9 cellular contexts compared by ENCODE assay signal in genomic region chr17:44599298-44600175, GRCh38. TPM values are rescaled to one million over a fixed set of nuclear protein-coding genes. Genes with fewer than 3 reads are reported as not detected.
DNase-seq lines count a peak whose midpoint lies in the region; ATAC-seq, FAIRE-seq and TF ChIP-seq lines count a peak whose summit lies in the region.
"Had no signal": no experiment of that assay in that cellular context is flagged by ENCODE, and none has a peak within 500 bp of the region (broad histone marks: within the 10 kb centered on the region; RNA-seq: fewer than 3 reads in every experiment).

No MANE protein-coding gene starts in this region.

- no peak overlapping the region for H2BK5ac ChIP-seq in H1 (ENCODE audit: low read depth, low read length)

- H4K5ac ChIP-seq in H1 (ENCODE audit: insufficient read length, low read depth, low read length), result no peak overlapping the region

- peak overlapping the region; percentile 84; the same call in 1 of the 2 replicates for H2BK12ac ChIP-seq in H1 (ENCODE audit: low read depth, low read length)

- H3K9me3 Mint-ChIP-seq in neural crest cell, result no peaks in the 10 kb centered on the region
- H3K9me3 Mint-ChIP-seq in T-helper 2 cell treated with Interferon-gamma antibody and Interleukin-4, amounts not matched to agents 5 μg/mL and 100 μg/mL, for 36 hours, result no peaks in the 10 kb centered on the region
- no peaks in the 10 kb centered on the region for H3K9me3 Mint-ChIP-seq in activated T-cell treated with anti-CD3 and anti-CD28 coated beads, Interleukin-2, amount 50 U/mL, for 4 hours

- H4K20me1 ChIP-seq in H1 (replicated peaks in 1 of 2; ENCODE audit: control insufficient read depth in 1 of 2, insufficient read depth in 2 of 2, low read length in 2 of 2), result no peaks in the 10 kb centered on the region

- no peak overlapping the region for H2BK15ac ChIP-seq in H1 (ENCODE audit: low read length)

- H3K36me3 Mint-ChIP-seq in neural crest cell (ENCODE audit: low read depth), result no peaks in the 10 kb centered on the region
- no peaks in the 10 kb centered on the region for H3K36me3 Mint-ChIP-seq in T-helper 2 cell treated with Interferon-gamma antibody and Interleukin-4, amounts not matched to agents 5 μg/mL and 100 μg/mL, for 36 hours (ENCODE audit: low read depth)
- no peaks in the 10 kb centered on the region for H3K36me3 Mint-ChIP-seq in activated T-cell treated with anti-CD3 and anti-CD28 coated beads, Interleukin-2, amount 50 U/mL, for 4 hours (ENCODE audit: insufficient read depth)

- no peak overlapping the region for H3K9ac ChIP-seq in H1 (replicated peaks in 1 of 4; ENCODE audit: extremely low read depth in 1 of 4, low read depth in 3 of 4, low read length in 3 of 4)

- WGBS in H1 (ENCODE audit: extremely low coverage in 1 of 2, insufficient coverage in 1 of 2, insufficient read length in 1 of 2, insufficient replicate concordance in 2 of 2, low coverage in 1 of 2, low lambda C conversion rate in 2 of 2, missing lambda C conversion rate in 1 of 2), 2 experiments, result 59% methylated on average over 9 of the region's 9 CpGs; no CpG with 5 or more reads in 1 of the 2 experiments

- TF ChIP-seq RAD21 in H1 (IDR thresholded peaks at IDR 0.05 in 1 of 2, conservative IDR thresholded peaks at IDR 0.05 in 1 of 2; ENCODE audit: low read depth in 2 of 2, low read length in 2 of 2), result no peak

- H2BK120ac ChIP-seq in H1 (replicated peaks; ENCODE audit: low read depth, low read length), result no peak overlapping the region

- H2BK20ac ChIP-seq in H1 (ENCODE audit: low read length), result peak overlapping the region; percentile 86; the same call in 1 of the 2 replicates

- H3K23ac ChIP-seq in H1 (ENCODE audit: insufficient read length), result no peak overlapping the region

- H3K4me2 ChIP-seq in H1 (ENCODE audit: insufficient read depth in 1 of 2, low read depth in 2 of 2, low read length in 2 of 2), result peak overlapping the region; percentile 3 to 24; a peak in 1 of 4 replicates

- no peaks in the 10 kb centered on the region for H3K79me2 ChIP-seq in H1 (ENCODE audit: control insufficient read depth in 1 of 2, insufficient read depth in 2 of 2, low read length in 2 of 2)

- H3K27ac ChIP-seq in H1 (ENCODE audit: low read depth, low read length), result no peak overlapping the region

- POLR2A ChIA-PET in H1 (lab: Charles Lee; ENCODE audit: partially characterized antibody), result interaction anchor here (1.1 to 1.4 kb wide), 3 partner anchors 9 to 42 kb away, joined by 3 to 8 read pairs (median 3); partner anchors contain the start of gene FZD2

- H3K9me3 ChIP-seq in MG63, result no peaks in the 10 kb centered on the region
- H3K9me3 ChIP-seq in H1 (ENCODE audit: insufficient read depth in 2 of 2, low read depth in 1 of 2, low read length in 1 of 2), result no peaks in the 10 kb centered on the region

- peak; percentile 75 for DNase-seq in AG10803 (ENCODE audit: low read depth)
- peak; percentile 99 for DNase-seq in MG63
- no peak for DNase-seq in H1 (ENCODE audit: low read depth in 1 of 2, low spot score in 2 of 2)
- DNase-seq in neural crest cell (ENCODE audit: low read depth, low spot score), result no peak
- no peak for DNase-seq in T-helper 2 cell treated with Interferon-gamma antibody and Interleukin-4, amounts not matched to agents 5 μg/mL and 100 μg/mL, for 36 hours (ENCODE audit: low spot score)
- DNase-seq in activated T-cell treated with anti-CD3 and anti-CD28 coated beads, Interleukin-2, amount 50 U/mL, for 4 hours, result no peak
- no peak for DNase-seq in occipital lobe (lab: John Stamatoyannopoulos, UW)
- DNase-seq: activated CD4-positive, alpha-beta T cell treated with anti-CD3 and anti-CD28 coated beads for 1 hour had no signal

- H3K4me3 ChIP-seq in AG10803 (ENCODE audit: low read length) (no peak overlapping the region), MG63 (no peak overlapping the region), H1 (ENCODE audit: extremely low read depth in 1 of 4, insufficient read depth in 2 of 4, low read depth in 3 of 4, low read length in 4 of 4) (no peak overlapping the region)

- H3K27me3 Mint-ChIP-seq in neural crest cell (ENCODE audit: low read depth), result no peaks in the 10 kb centered on the region
- H3K27me3 Mint-ChIP-seq in T-helper 2 cell treated with Interferon-gamma antibody and Interleukin-4, amounts not matched to agents 5 μg/mL and 100 μg/mL, for 36 hours (ENCODE audit: low read depth), result peaks cover 8% of the 10 kb centered on the region
- H3K27me3 Mint-ChIP-seq in activated T-cell treated with anti-CD3 and anti-CD28 coated beads, Interleukin-2, amount 50 U/mL, for 4 hours (ENCODE audit: low read depth), result peaks cover 22% of the 10 kb centered on the region

- H4K91ac ChIP-seq in H1 (replicated peaks; ENCODE audit: insufficient read length, low read length), result peak overlapping the region; percentile 47

- FAIRE-seq in H1 (lab: Jason Lieb, UNC), result no peak

- no peak overlapping the region for H4K8ac ChIP-seq in H1 (ENCODE audit: extremely low read depth, insufficient read depth, low read length)

- peak in 1 of 2 experiments; percentile 67; a peak in 1 of 3 replicates for TF ChIP-seq EP300 in H1 (IDR thresholded peaks at IDR 0.05; ENCODE audit: borderline replicate concordance in 1 of 2, low read depth in 2 of 2, low read length in 2 of 2)

- TF ChIP-seq CTCF in AG10803 (conservative IDR thresholded peaks at IDR 0.05; ENCODE audit: low read length) (no peak), H1 (IDR thresholded peaks at IDR 0.05; ENCODE audit: control extremely low read depth in 1 of 3, insufficient read depth in 1 of 3, low read depth in 1 of 3, low read length in 3 of 3) (no peak), neural crest cell (conservative IDR thresholded peaks at IDR 0.05) (no peak)

- no peak for ATAC-seq in GM21360 (IDR thresholded peaks at IDR 0.05; ENCODE audit: unreplicated experiment)
- ATAC-seq in activated T-cell treated with anti-CD3 and anti-CD28 coated beads, Interleukin-2, amount 50 U/mL, for 4 hours, result no peak

- H3K79me1 ChIP-seq in H1 (ENCODE audit: low read depth, low read length), result no peaks in the 10 kb centered on the region

- no peak overlapping the region for H3K4ac ChIP-seq in H1 (replicated peaks; ENCODE audit: insufficient read length, low read depth, low read length)

- peak overlapping the region; percentile 42 for H3K4me3 Mint-ChIP-seq in neural crest cell
- H3K4me3 Mint-ChIP-seq in T-helper 2 cell treated with Interferon-gamma antibody and Interleukin-4, amounts not matched to agents 5 μg/mL and 100 μg/mL, for 36 hours, result no peak overlapping the region
- H3K4me3 Mint-ChIP-seq in activated T-cell treated with anti-CD3 and anti-CD28 coated beads, Interleukin-2, amount 50 U/mL, for 4 hours, result no peak overlapping the region

- H3K4me1 ChIP-seq in H1 (replicated peaks in 1 of 4; ENCODE audit: control insufficient read depth in 3 of 4, insufficient read depth in 4 of 4, low read length in 3 of 4), result peaks cover 5 to 11% (median 9%) of the 10 kb centered on the region in 4 experiments

- H3K27me3 ChIP-seq in MG63 (no peaks in the 10 kb centered on the region), H1 (replicated peaks in 1 of 4; ENCODE audit: control insufficient read depth in 3 of 4, extremely low read depth in 1 of 4, insufficient read depth in 3 of 4, low read length in 3 of 4) (no peaks in the 10 kb centered on the region)

- H3K4me1 Mint-ChIP-seq in neural crest cell, result peaks cover 30% of the 10 kb centered on the region
- H3K4me1 Mint-ChIP-seq in T-helper 2 cell treated with Interferon-gamma antibody and Interleukin-4, amounts not matched to agents 5 μg/mL and 100 μg/mL, for 36 hours (ENCODE audit: low read depth), result no peaks in the 10 kb centered on the region
- H3K4me1 Mint-ChIP-seq in activated T-cell treated with anti-CD3 and anti-CD28 coated beads, Interleukin-2, amount 50 U/mL, for 4 hours (ENCODE audit: low read depth), result no peaks in the 10 kb centered on the region

- H3K36me3 ChIP-seq in MG63 (no peaks in the 10 kb centered on the region), H1 (ENCODE audit: control insufficient read depth in 2 of 4, insufficient read depth in 4 of 4, low read length in 3 of 4) (no peaks in the 10 kb centered on the region)

- no peaks in the 10 kb centered on the region; the same call in 1 of the 2 replicates for H3K23me2 ChIP-seq in H1 (ENCODE audit: low read depth, low read length)

- no peak overlapping the region for H3K14ac ChIP-seq in H1 (ENCODE audit: insufficient read length)

- H3K27ac Mint-ChIP-seq in neural crest cell (ENCODE audit: unreplicated experiment), result peak overlapping the region; percentile 93
- H3K27ac Mint-ChIP-seq in T-helper 2 cell treated with Interferon-gamma antibody and Interleukin-4, amounts not matched to agents 5 μg/mL and 100 μg/mL, for 36 hours, result no peak overlapping the region

- peak overlapping the region; percentile 72 for H2AFZ ChIP-seq in H1 (ENCODE audit: low read length)

- no peak for TF ChIP-seq POLR2A in H1 (IDR thresholded peaks at IDR 0.05; ENCODE audit: control extremely low read depth in 1 of 2, low read depth in 2 of 2, low read length in 2 of 2)

- no peak overlapping the region for H3K56ac ChIP-seq in H1 (replicated peaks; ENCODE audit: insufficient read length, low read depth, low read length)

- CTCF ChIA-PET in H1 (lab: Charles Lee; ENCODE audit: partially characterized antibody), result interaction anchor here (0.5 to 1.3 kb wide), 7 partner anchors 8 to 206 kb away, joined by 3 to 4 read pairs (median 3); no protein-coding TSS in a partner anchor

- no peak overlapping the region for H2AK5ac ChIP-seq in H1 (ENCODE audit: low read depth, low read length)

- H3K18ac ChIP-seq in H1 (ENCODE audit: extremely low read depth, low read length), result peak overlapping the region; percentile 48; the same call in 1 of the 2 replicates

RNA-seq across cellular contexts. Expression of gene FZD2, which starts 42.3 kb away (rescaled TPM):
- 29.6 and 46.3 TPM in 2 replicates for total RNA-seq in MG63 (2014; rRNA removed; shearing (Covaris generic); ENCODE audit: low replicate concordance)
- total RNA-seq in H1 (2021; fragmentation: NEBNext Ultra II Directional; extraction: Animal tissue kit (Norgen Biotek cat#: 25700)), result 17.0 and 17.6 TPM in 2 replicates
- 86.7 and 93.6 TPM in 2 replicates for polyA plus RNA-seq in H1 (2011; rRNA removed)
- polyA plus RNA-seq in H1 (2011; cell fraction: cytosol; rRNA removed), result 41.3 TPM
- 37.7 TPM for polyA plus RNA-seq in H1 (2011; cell fraction: nucleus; rRNA removed)
- 21.7 to 33.8 TPM (median 32.4 TPM) in 4 replicates for polyA plus RNA-seq in H1 (2012, experiment 1 of 2)
- 30.9 TPM for polyA plus RNA-seq in H1 (2012, experiment 2 of 2)
- 12.3 TPM for polyA plus RNA-seq in H1 (2013, experiment 1 of 2)
- polyA plus RNA-seq in H1 (2013, experiment 2 of 2), result 12.0 TPM
- 22.5 and 38.9 TPM in 2 replicates for polyA minus RNA-seq in H1 (2011; rRNA and poly(A)+ RNA removed)
- polyA minus RNA-seq in H1 (2011; cell fraction: cytosol; rRNA and poly(A)+ RNA removed), result 37.7 TPM
- 23.6 TPM for polyA minus RNA-seq in H1 (2011; cell fraction: nucleus; rRNA and poly(A)+ RNA removed)
- 93.5 and 96.2 TPM in 2 replicates for total RNA-seq in neural crest cell
- under 1 TPM in 1 of 3 donors, not detected in 2; 0.08 TPM for total RNA-seq in activated T-cell treated with anti-CD3 and anti-CD28 coated beads, Interleukin-2, amount 50 U/mL, for 4 hours
- 6.9 TPM for total RNA-seq in occipital lobe

RNA-seq across cellular contexts. Expression of gene MEIOC, which starts 56.7 kb away (rescaled TPM):
- total RNA-seq in MG63 (2014; rRNA removed; shearing (Covaris generic); ENCODE audit: low replicate concordance), result 0.95 TPM in 1 of 2 replicates, not detected in the other
- 3.6 and 4.8 TPM in 2 replicates for total RNA-seq in H1 (2021; fragmentation: NEBNext Ultra II Directional; extraction: Animal tissue kit (Norgen Biotek cat#: 25700))
- polyA plus RNA-seq in H1 (2011; rRNA removed), result 3.0 and 4.2 TPM in 2 replicates
- polyA plus RNA-seq in H1 (2011; cell fraction: cytosol; rRNA removed), result 3.7 TPM
- polyA plus RNA-seq in H1 (2011; cell fraction: nucleus; rRNA removed), result 1.7 TPM
- polyA plus RNA-seq in H1 (2012, experiment 1 of 2), result 2.0 to 4.6 TPM (median 4.2 TPM) in 4 replicates
- polyA plus RNA-seq in H1 (2012, experiment 2 of 2), result 0.51 TPM
- 2.4 TPM for polyA plus RNA-seq in H1 (2013, experiment 1 of 2)
- 2.5 TPM for polyA plus RNA-seq in H1 (2013, experiment 2 of 2)
- 4.6 and 17.2 TPM in 2 replicates for polyA minus RNA-seq in H1 (2011; rRNA and poly(A)+ RNA removed)
- 10.7 TPM for polyA minus RNA-seq in H1 (2011; cell fraction: cytosol; rRNA and poly(A)+ RNA removed)
- polyA minus RNA-seq in H1 (2011; cell fraction: nucleus; rRNA and poly(A)+ RNA removed), result 13.1 TPM
- total RNA-seq in neural crest cell (0.70 and 1.3 TPM in 2 replicates), occipital lobe (0.47 TPM)
- total RNA-seq in activated T-cell treated with anti-CD3 and anti-CD28 coated beads, Interleukin-2, amount 50 U/mL, for 4 hours, result under 1 TPM; 0.14 to 0.37 (median 0.35) TPM

Comparison
In these comparisons a context has a peak if more than half of its experiments do, and no peak if none do; other contexts are left out.
1. DNase-seq: peak in AG10803 (single experiment) and MG63 (single experiment); none in H1 (0 of 2), neural crest cell (single experiment), T-helper 2 cell treated with Interferon-gamma antibody and Interleukin-4, amounts not matched to agents 5 μg/mL and 100 μg/mL, for 36 hours (single experiment), activated T-cell treated with anti-CD3 and anti-CD28 coated beads, Interleukin-2, amount 50 U/mL, for 4 hours (single experiment) and occipital lobe (single experiment).